In the genomic region with DNA sequence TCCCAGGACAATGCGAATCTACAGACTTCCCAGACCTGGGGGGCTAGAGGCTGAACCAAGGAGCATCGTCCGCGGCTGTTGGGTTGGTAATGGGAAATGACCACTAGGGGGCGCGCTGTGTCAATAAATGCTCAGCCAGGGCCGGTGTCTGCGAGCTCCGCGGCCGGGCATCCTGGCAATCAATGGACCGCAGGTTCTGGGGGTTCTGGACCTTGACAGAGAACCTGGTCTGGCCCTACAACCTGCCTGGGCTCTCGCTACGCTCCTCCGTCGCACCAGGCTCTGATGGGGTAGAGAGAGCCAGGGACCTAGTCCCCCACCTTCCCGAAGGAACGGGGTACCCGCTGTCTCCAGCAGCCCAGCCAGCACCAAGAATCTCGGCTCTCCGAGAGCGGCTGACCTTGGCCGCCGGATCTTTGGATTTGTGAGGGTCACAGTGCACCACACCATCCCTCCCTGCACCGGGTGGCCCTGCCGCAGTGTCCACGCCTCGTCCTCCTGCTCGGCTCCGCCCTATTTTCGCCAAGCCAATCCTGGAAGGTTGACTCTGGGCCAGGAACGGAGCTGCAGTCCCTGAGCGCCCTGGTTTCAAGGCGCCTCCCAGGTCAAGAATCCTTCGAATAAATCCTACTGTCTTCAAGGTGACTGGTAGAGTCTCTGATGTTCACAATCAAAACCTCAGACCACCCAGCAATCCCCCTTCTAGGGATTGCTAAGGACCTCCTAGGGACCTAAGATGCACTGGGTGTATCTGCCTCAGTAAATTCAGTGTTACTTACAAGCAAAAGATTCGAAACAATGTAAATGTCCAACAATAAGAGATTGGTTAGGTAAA, we compare ENCODE assay signal across 8 cellular contexts. TPM values are rescaled to one million over a fixed set of nuclear protein-coding genes. Genes with fewer than 3 reads are reported as not detected.
DNase-seq lines count a peak whose midpoint lies in the region; ATAC-seq and TF ChIP-seq lines count a peak whose summit lies in the region.

No MANE protein-coding gene starts in this region.

- TF ChIP-seq CTCF in foreskin fibroblast (IDR thresholded peaks at IDR 0.05; ENCODE audit: low read depth, low read length) (peak; percentile 70), nephron progenitor cell (IDR thresholded peaks at IDR 0.05) (peak; percentile 86)

- peak; percentile 75 to 82 (median 79) for DNase-seq in CD4-positive, CD25-positive, alpha-beta regulatory T cell
- DNase-seq in HuH-7.5 (ENCODE audit: low spot score) (peak; percentile 87), RPMI8226 (peak; percentile 85), foreskin fibroblast (peak in 1 of 2 donors; percentile 86), nephron progenitor cell (peak; percentile 93)
- peak; percentile 81 for DNase-seq in activated T-helper 9 cell treated with anti-CD3 and anti-CD28 coated beads, Interleukin-2, amount 50 U/mL, for 16 hours (ENCODE audit: low read depth)
- DNase-seq in stimulated activated naive CD8-positive, alpha-beta T cell treated with anti-CD3 and anti-CD28 coated beads, Interleukin-15, Interleukin-2, amounts not matched to agents 100 U/mL and 50 U/mL, for 24 hours, result peak; percentile 92

- H3K27ac ChIP-seq in CD4-positive, CD25-positive, alpha-beta regulatory T cell (ENCODE audit: insufficient read depth, low read length, poor library complexity, severe bottlenecking), result no peak overlapping the region

- H3K4me3 ChIP-seq in CD4-positive, CD25-positive, alpha-beta regulatory T cell (ENCODE audit: low read depth, low read length), result peak overlapping the region; percentile 68
- H3K4me3 ChIP-seq in foreskin fibroblast (ENCODE audit: low read depth in 1 of 2, low read length in 2 of 2), result peak overlapping the region; percentile 63 to 65

- peaks cover 11 to 38% (median 28%) of the 10 kb centered on the region in 4 donors for H3K4me1 Mint-ChIP-seq in CD4-positive, CD25-positive, alpha-beta regulatory T cell
- H3K4me1 Mint-ChIP-seq in nephron progenitor cell, result peaks cover 21% of the 10 kb centered on the region

- H3K36me3 ChIP-seq in CD4-positive, CD25-positive, alpha-beta regulatory T cell (ENCODE audit: control insufficient read depth, insufficient read depth, low read length), result peaks cover 9% of the 10 kb centered on the region

- H3K27ac Mint-ChIP-seq in CD4-positive, CD25-positive, alpha-beta regulatory T cell, result peak overlapping the region; percentile 32 to 90 (median 66)
- no peak overlapping the region for H3K27ac Mint-ChIP-seq in nephron progenitor cell

- H3K36me3 Mint-ChIP-seq in CD4-positive, CD25-positive, alpha-beta regulatory T cell, result peaks cover 17% of the 10 kb centered on the region
- no peaks in the 10 kb centered on the region for H3K36me3 Mint-ChIP-seq in nephron progenitor cell (ENCODE audit: low read depth)

- H3K4me1 ChIP-seq in CD4-positive, CD25-positive, alpha-beta regulatory T cell (ENCODE audit: control insufficient read depth, insufficient read depth, low read length, poor library complexity, severe bottlenecking), result peaks cover 26% of the 10 kb centered on the region

- no peaks in the 10 kb centered on the region for H3K27me3 ChIP-seq in CD4-positive, CD25-positive, alpha-beta regulatory T cell (ENCODE audit: control insufficient read depth, insufficient read depth, low read length)

- peak; percentile 70 to 73 for ATAC-seq in CD4-positive, CD25-positive, alpha-beta regulatory T cell (ENCODE audit: low read depth in 2 of 2)
- peak; percentile 67 for ATAC-seq in GM21360 (IDR thresholded peaks at IDR 0.05; ENCODE audit: unreplicated experiment)
- ATAC-seq in stimulated activated naive CD8-positive, alpha-beta T cell treated with anti-CD3 and anti-CD28 coated beads, Interleukin-15, Interleukin-2, amounts not matched to agents 100 U/mL and 50 U/mL, for 24 hours, result peak; percentile 81

- H3K9me3 Mint-ChIP-seq in CD4-positive, CD25-positive, alpha-beta regulatory T cell, result peaks cover 0 to 4% (median 0%) of the 10 kb centered on the region in 7 donors
- peaks cover 22% of the 10 kb centered on the region for H3K9me3 Mint-ChIP-seq in nephron progenitor cell

- peaks cover 3 to 6% of the 10 kb centered on the region in 2 experiments for H3K9me3 ChIP-seq in CD4-positive, CD25-positive, alpha-beta regulatory T cell (ENCODE audit: control insufficient read depth in 2 of 2, low read length in 2 of 2)

- H3K4me3 Mint-ChIP-seq in CD4-positive, CD25-positive, alpha-beta regulatory T cell, result peak overlapping the region; percentile 88 to 96 (median 90)
- peak overlapping the region; percentile 87 for H3K4me3 Mint-ChIP-seq in nephron progenitor cell

- peaks cover 25% of the 10 kb centered on the region for H3K27me3 Mint-ChIP-seq in CD4-positive, CD25-positive, alpha-beta regulatory T cell
- H3K27me3 Mint-ChIP-seq in nephron progenitor cell (ENCODE audit: low read depth, poor library complexity), result peaks cover 41% of the 10 kb centered on the region

RNA-seq across cellular contexts. Expression of a gene that starts 20.3 kb away (rescaled TPM):
- not detected for total RNA-seq in CD4-positive, CD25-positive, alpha-beta regulatory T cell
- under 1 TPM in 2 of 4 donors, not detected in 2; 0.07 to 0.17 TPM for polyA plus RNA-seq in CD4-positive, CD25-positive, alpha-beta regulatory T cell

RNA-seq across cellular contexts. Expression of a gene that starts 40.3 kb away (rescaled TPM):
- not detected for total RNA-seq in CD4-positive, CD25-positive, alpha-beta regulatory T cell
- not detected for polyA plus RNA-seq in CD4-positive, CD25-positive, alpha-beta regulatory T cell
